ENCODE assay signal across 19 cellular contexts in genomic region chr11:92769125-92769524, GRCh38.
"Had no signal": no experiment of that assay in that cellular context is flagged by ENCODE, and none has a peak within 500 bp of the region (broad histone marks: within the 10 kb centered on the region; RNA-seq: fewer than 3 reads in every experiment).

No MANE protein-coding gene starts in this region.

- H3K9me3 ChIP-seq: ascending aorta, breast epithelium, sigmoid colon, spleen, thyroid gland had no signal

- H3K4me3 Mint-ChIP-seq: activated naive CD4-positive, alpha-beta T cell treated with anti-CD3 and anti-CD28 coated beads, Interleukin-2, amount 10 ng/mL, durations not matched to agents 7 days and 5 days; activated naive CD8-positive, alpha-beta T cell treated with anti-CD3 and anti-CD28 coated beads, Interleukin-2, amount 50 U/mL, for 24 hours; stimulated activated memory B cell treated with anti-CD40 and anti-IgM and Interleukin-4, amounts not matched to agents 10 μg/mL and 1 μg/mL and 100 μg/mL, for 72 hours had no signal

- H3K9me3 Mint-ChIP-seq: activated naive CD4-positive, alpha-beta T cell treated with anti-CD3 and anti-CD28 coated beads, Interleukin-2, amount 10 ng/mL, durations not matched to agents 7 days and 5 days; activated naive CD8-positive, alpha-beta T cell treated with anti-CD3 and anti-CD28 coated beads, Interleukin-2, amount 50 U/mL, for 24 hours; stimulated activated memory B cell treated with anti-CD40 and anti-IgM and Interleukin-4, amounts not matched to agents 10 μg/mL and 1 μg/mL and 100 μg/mL, for 72 hours had no signal

- H3K36me3 ChIP-seq: ascending aorta, sigmoid colon, spleen, thyroid gland had no signal

- H3K4me1 Mint-ChIP-seq: stimulated activated memory B cell treated with anti-CD40 and anti-IgM and Interleukin-4, amounts not matched to agents 10 μg/mL and 1 μg/mL and 100 μg/mL, for 72 hours had no signal

- DNase-seq: activated CD4-positive, alpha-beta T cell treated with anti-CD3 and anti-CD28 coated beads, Interleukin-2, amount 50 U/mL, for 1 hour; activated CD4-positive, CD25-positive, alpha-beta regulatory T cell treated with anti-CD3 and anti-CD28 coated beads, Interleukin-2, amount 50 U/mL, for 72 hours; activated CD8-positive, alpha-beta memory T cell treated with anti-CD3 and anti-CD28 coated beads, Interleukin-2, amount 50 U/mL, for 4 hours; activated effector memory CD4-positive, alpha-beta T cell treated with Interleukin-2 at 50 U/mL for 16 hours; activated naive CD4-positive, alpha-beta T cell treated with anti-CD3 and anti-CD28 coated beads, Interleukin-2, amount 10 ng/mL, durations not matched to agents 7 days and 5 days; activated naive CD8-positive, alpha-beta T cell treated with anti-CD3 and anti-CD28 coated beads, Interleukin-2, amount 50 U/mL, for 24 hours; activated T-cell treated with anti-CD3 and anti-CD28 coated beads, Interleukin-2, amount 50 U/mL, for 48 hours; dermis blood vessel endothelial cell; mesenchymal stem cell; natural killer cell; sigmoid colon; spleen; stimulated activated CD4-positive, alpha-beta T cell treated with anti-CD3 and anti-CD28 coated beads, Interleukin-4, amount 100 ng/mL, for 4 hours; T-helper 1 cell; thyroid gland had no signal

- ATAC-seq: activated naive CD8-positive, alpha-beta T cell treated with anti-CD3 and anti-CD28 coated beads, Interleukin-2, amount 50 U/mL, for 24 hours; natural killer cell; stimulated activated memory B cell treated with anti-CD40 and anti-IgM and Interleukin-4, amounts not matched to agents 10 μg/mL and 1 μg/mL and 100 μg/mL, for 72 hours had no signal

- H3K79me2 ChIP-seq: parathyroid adenoma had no signal

- H3K27ac Mint-ChIP-seq: activated naive CD4-positive, alpha-beta T cell treated with anti-CD3 and anti-CD28 coated beads, Interleukin-2, amount 10 ng/mL, durations not matched to agents 7 days and 5 days; activated naive CD8-positive, alpha-beta T cell treated with anti-CD3 and anti-CD28 coated beads, Interleukin-2, amount 50 U/mL, for 24 hours; natural killer cell; stimulated activated memory B cell treated with anti-CD40 and anti-IgM and Interleukin-4, amounts not matched to agents 10 μg/mL and 1 μg/mL and 100 μg/mL, for 72 hours had no signal

- H3K36me3 Mint-ChIP-seq: activated naive CD4-positive, alpha-beta T cell treated with anti-CD3 and anti-CD28 coated beads, Interleukin-2, amount 10 ng/mL, durations not matched to agents 7 days and 5 days; natural killer cell; stimulated activated memory B cell treated with anti-CD40 and anti-IgM and Interleukin-4, amounts not matched to agents 10 μg/mL and 1 μg/mL and 100 μg/mL, for 72 hours had no signal

- H3K4me3 ChIP-seq: ascending aorta, breast epithelium, sigmoid colon, spleen, thyroid gland had no signal

- H3K4me1 ChIP-seq: ascending aorta, breast epithelium, parathyroid adenoma had no signal

- H2AFZ ChIP-seq: parathyroid adenoma had no signal

- H3K27ac ChIP-seq: ascending aorta, breast epithelium, parathyroid adenoma, sigmoid colon, spleen, thyroid gland had no signal

- H3K27me3 ChIP-seq: ascending aorta, breast epithelium, sigmoid colon, thyroid gland had no signal

- H3K9ac ChIP-seq: parathyroid adenoma had no signal
